In the genomic region with DNA sequence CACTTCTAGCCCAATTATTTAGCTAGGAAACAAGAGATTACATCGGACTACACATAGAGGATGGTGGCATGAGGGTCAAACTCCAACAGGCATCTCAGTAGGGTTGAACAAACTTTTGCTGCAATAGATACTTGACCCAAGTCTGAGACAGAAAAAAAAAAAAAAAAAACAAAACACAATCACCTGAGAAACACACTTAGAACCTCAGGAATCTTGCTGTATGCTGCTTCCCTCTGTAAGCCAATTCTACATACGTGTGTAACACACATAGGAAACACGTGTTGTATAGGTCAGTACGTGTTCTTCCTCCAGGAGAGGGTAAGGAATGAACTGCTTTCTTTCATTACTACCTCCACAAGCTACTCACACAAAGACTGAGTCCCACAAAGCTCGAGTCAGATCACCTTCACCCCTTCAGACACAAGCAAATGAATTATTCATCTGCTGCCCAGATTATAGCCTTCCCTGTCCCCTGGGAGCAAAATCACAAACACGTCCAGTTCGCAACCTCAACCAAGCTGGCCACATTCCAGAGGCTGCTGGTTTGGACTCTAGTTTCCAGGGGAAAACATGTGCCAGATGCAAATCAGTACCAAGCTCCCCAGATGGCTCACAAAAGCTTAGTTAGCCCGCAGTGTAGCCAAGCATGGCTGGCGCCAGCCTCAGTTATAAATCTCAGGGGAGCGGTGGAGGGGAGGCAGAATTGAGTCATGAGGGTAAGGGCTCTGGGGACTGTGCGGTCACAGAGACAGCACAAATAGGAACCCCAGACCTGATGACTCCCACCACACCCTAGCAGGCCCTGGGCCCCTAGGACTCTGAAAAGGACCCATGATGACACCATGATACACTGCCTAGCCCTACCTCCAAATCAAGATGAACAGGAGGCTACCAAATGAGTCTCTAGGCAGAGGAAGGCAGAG, we compare ENCODE assay signal across 8 cellular contexts. TPM values are rescaled to one million over a fixed set of nuclear protein-coding genes. Genes with fewer than 3 reads are reported as not detected.
DNase-seq lines count a peak whose midpoint lies in the region; ATAC-seq and TF ChIP-seq lines count a peak whose summit lies in the region.

No MANE protein-coding gene starts in this region.

- no peak overlapping the region for H2BK15ac ChIP-seq in H9 (ENCODE audit: low read depth, low read length)

- ATAC-seq in activated CD4-positive, CD25-positive, alpha-beta regulatory T cell treated with anti-CD3 and anti-CD28 coated beads, Interleukin-2, amount 50 U/mL, for 24 hours = peak; percentile 77
- peak; percentile 9 to 37 for ATAC-seq in lower lobe of right lung

- H3K9ac ChIP-seq in H9 (ENCODE audit: extremely low read depth, insufficient read length, low read length) = no peak overlapping the region

- H3K4me1 Mint-ChIP-seq in H9 = peaks cover 44 to 49% of the 10 kb centered on the region in 2 experiments

- no peak overlapping the region for H2BK120ac ChIP-seq in H9 (ENCODE audit: low read depth, low read length, poor library complexity, severe bottlenecking)

- H3K27ac ChIP-seq in H9 (ENCODE audit: insufficient read length, low read depth, low read length) (no peak overlapping the region), caudate nucleus (ENCODE audit: low read depth, low read length) (peak overlapping the region; percentile 85), lower lobe of right lung (peak overlapping the region; percentile 60), testis (peak overlapping the region in 1 of 2 donors; percentile 74)

- H2BK5ac ChIP-seq in H9 (ENCODE audit: insufficient read length, low read length) = no peak overlapping the region

- H3K79me2 ChIP-seq in H9 (ENCODE audit: insufficient read depth, low read length) = peaks cover 44% of the 10 kb centered on the region; the same call in 1 of the 2 replicates

- H3K27me3 Mint-ChIP-seq in H9 (ENCODE audit: low read depth) = no peaks in the 10 kb centered on the region

- H3K4ac ChIP-seq in H9 (ENCODE audit: low read depth, low read length) = no peak overlapping the region

- H2BK12ac ChIP-seq in H9 (ENCODE audit: insufficient read length, low read depth, low read length) = peak overlapping the region; percentile 16

- no peak overlapping the region for H3K4me2 ChIP-seq in H9 (ENCODE audit: insufficient read depth, insufficient read length, low read length)

- TF ChIP-seq CTCF in H9 (conservative IDR thresholded peaks at IDR 0.05) (no peak), lower lobe of right lung (IDR thresholded peaks at IDR 0.05) (no peak), testis (IDR thresholded peaks at IDR 0.05) (no peak)

- no peak overlapping the region for H2AFZ ChIP-seq in H9 (ENCODE audit: low read length)

- H3K36me3 ChIP-seq in lower lobe of right lung (peaks cover 52% of the 10 kb centered on the region), testis (ENCODE audit: low read depth, missing control alignments) (no peaks in the 10 kb centered on the region)

- TF ChIP-seq POLR2A in testis (IDR thresholded peaks at IDR 0.05) = no peak

- H2BK20ac ChIP-seq in H9 (ENCODE audit: low read depth, low read length, poor library complexity, severe bottlenecking) = no peak overlapping the region

- no peak overlapping the region for H3K4me3 ChIP-seq in lower lobe of right lung
- H3K4me3 ChIP-seq in testis = no peak overlapping the region

- DNase-seq in activated CD4-positive, CD25-positive, alpha-beta regulatory T cell (lab: John Stamatoyannopoulos, UW) = no peak
- DNase-seq in H9 (no peak), NCI-H128 (lab: John Stamatoyannopoulos, UW; ENCODE audit: unreplicated experiment) (peak; percentile 7), caudate nucleus (lab: John Stamatoyannopoulos, UW) (peak in 56 of 61 donors; percentile 23 to 95 (median 76)), lower lobe of right lung (no peak), testis (peak; percentile 66), cerebellar cortex (ENCODE audit: low spot score) (no peak)

- H3K79me1 ChIP-seq in H9 (ENCODE audit: insufficient read depth, low read depth, low read length, poor library complexity, severe bottlenecking) = peaks cover 13% of the 10 kb centered on the region

- H3K56ac ChIP-seq in H9 (ENCODE audit: insufficient read length, low read depth, low read length) = no peak overlapping the region

- no peaks in the 10 kb centered on the region for H3K9me3 ChIP-seq in H9 (ENCODE audit: control insufficient read depth, low read depth, low read length)
- no peaks in the 10 kb centered on the region for H3K9me3 ChIP-seq in lower lobe of right lung
- no peaks in the 10 kb centered on the region for H3K9me3 ChIP-seq in testis

- peaks cover 12 to 27% (median 16%) of the 10 kb centered on the region in 3 experiments; a peak in 6 of 7 replicates for H3K36me3 Mint-ChIP-seq in H9 (ENCODE audit: insufficient read depth in 1 of 3, low read depth in 3 of 3)

- H3K23me2 ChIP-seq in H9 (ENCODE audit: insufficient read length, low read depth, low read length, poor library complexity, severe bottlenecking) = no peaks in the 10 kb centered on the region

- peak overlapping the region; percentile 70 for H4K91ac ChIP-seq in H9 (ENCODE audit: insufficient read length, low read depth, low read length)

- H3T11ph ChIP-seq in H9 (ENCODE audit: low read length) = no peak overlapping the region

- H3K23ac ChIP-seq in H9 (ENCODE audit: insufficient read length, low read depth, low read length) = no peak overlapping the region

- H2AK5ac ChIP-seq in H9 (ENCODE audit: insufficient read length, low read length) = no peak overlapping the region

- H4K5ac ChIP-seq in H9 (ENCODE audit: insufficient read length, low read depth, low read length) = no peak overlapping the region

- H3K4me1 ChIP-seq in H9 (ENCODE audit: insufficient read depth, low read length) = peaks cover 11% of the 10 kb centered on the region; the same call in 1 of the 2 replicates
- peaks cover 85% of the 10 kb centered on the region for H3K4me1 ChIP-seq in lower lobe of right lung
- H3K4me1 ChIP-seq in testis = peaks cover 55% of the 10 kb centered on the region

- H3K9me3 Mint-ChIP-seq in H9 = no peaks in the 10 kb centered on the region

- H4K20me1 ChIP-seq in H9 (ENCODE audit: control insufficient read depth, insufficient read depth, insufficient read length) = no peaks in the 10 kb centered on the region

- no peak overlapping the region for H4K8ac ChIP-seq in H9 (replicated peaks; ENCODE audit: insufficient read length, low read depth, low read length)

- H3K4me3 Mint-ChIP-seq in H9 = no peak overlapping the region

- intact Hi-C loops in lower lobe of right lung (cut with DNase I) = no loop called here
- intact Hi-C loops in testis (cut with DNase I; ENCODE audit: low total_unique reads) = no loop called here

- peak overlapping the region; percentile 39 for H3K18ac ChIP-seq in H9 (ENCODE audit: insufficient read length, low read depth, low read length)

- WGBS in H9 (ENCODE audit: extremely low coverage, insufficient read length, low lambda C conversion rate) = no CpG with 5 or more reads among the region's 11 CpGs
- 43 to 54% methylated on average over 9 to 11 of the region's 11 CpGs for WGBS in testis, 2 donors

- H3K27ac Mint-ChIP-seq in H9 = peak overlapping the region; percentile 29 to 88 (median 83)

- no peak overlapping the region for H3K14ac ChIP-seq in H9 (ENCODE audit: insufficient read depth, low read length)

- H3K27me3 ChIP-seq in H9 (ENCODE audit: insufficient read depth, low read length) (no peaks in the 10 kb centered on the region), lower lobe of right lung (ENCODE audit: low read depth) (no peaks in the 10 kb centered on the region), testis (no peaks in the 10 kb centered on the region)

RNA-seq across cellular contexts. Expression of a gene that starts 15.1 kb away (rescaled TPM):
- total RNA-seq in H9 (2021) (336 and 346 TPM in 2 replicates), lower lobe of right lung (2,019 TPM), testis (1,000 to 10,000 TPM; 1,011 to 1,399 TPM)
- polyA plus RNA-seq in testis (ENCODE audit: insufficient read depth, low read depth, low replicate concordance) = 1,346 TPM

Comparison
In these comparisons a context has a peak if more than half of its experiments do, and no peak if none do; other contexts are left out.
1. DNase-seq: peak in NCI-H128 (single experiment), caudate nucleus (56 of 61) and testis (single experiment); none in activated CD4-positive, CD25-positive, alpha-beta regulatory T cell (0 of 4), H9 (single experiment), lower lobe of right lung (single experiment) and cerebellar cortex (single experiment).